ENCODE assay signal across 16 cellular contexts in genomic region chr2:208415897-208416296, GRCh38. TPM values are rescaled to one million over a fixed set of nuclear protein-coding genes. Genes with fewer than 3 reads are reported as not detected.
DNase-seq lines count a peak whose midpoint lies in the region; ATAC-seq and TF ChIP-seq lines count a peak whose summit lies in the region.
"Had no signal": no experiment of that assay in that cellular context is flagged by ENCODE, and none has a peak within 500 bp of the region (broad histone marks: within the 10 kb centered on the region; RNA-seq: fewer than 3 reads in every experiment).

No MANE protein-coding gene starts in this region.

- intact Hi-C loops in left ventricle myocardium inferior (cut with micrococcal nuclease), result no loop called here

- peaks cover 9% of the 10 kb centered on the region for H3K9me3 ChIP-seq in left ventricle myocardium inferior (replicated peaks)
- H3K9me3 ChIP-seq: BLaER1, gastrocnemius medialis, SJSA1 had no signal

- H3K27ac ChIP-seq in left ventricle myocardium inferior (replicated peaks), result no peak overlapping the region
- H3K27ac ChIP-seq: BLaER1, gastrocnemius medialis, SJSA1 had no signal

- H3K4me1 ChIP-seq in left ventricle myocardium inferior, result no peaks in the 10 kb centered on the region
- H3K4me1 ChIP-seq: BLaER1, gastrocnemius medialis, SJSA1 had no signal

- no peak for DNase-seq in NCI-H146 treated with DMSO at 0.1 percent for 48 hours (lab: John Stamatoyannopoulos, UW; ENCODE audit: unreplicated experiment)
- no peak for DNase-seq in GOT3 (lab: John Stamatoyannopoulos, UW)
- no peak for DNase-seq in left ventricle myocardium inferior
- DNase-seq in DMS114 treated with DMSO at 0.1 percent for 48 hours (lab: John Stamatoyannopoulos, UW; ENCODE audit: unreplicated experiment), result no peak
- DNase-seq: activated naive CD4-positive, alpha-beta T cell treated with anti-CD3 and anti-CD28 coated beads, Interleukin-2, amount 50 U/mL, for 16 hours; gastrocnemius medialis; immature natural killer cell; mesendoderm; NCI-H2029 treated with DMSO at 0.1 percent for 48 hours had no signal

- ATAC-seq in GM18867 (IDR thresholded peaks at IDR 0.05; ENCODE audit: unreplicated experiment) (peak; percentile 82), GM21367 (IDR thresholded peaks at IDR 0.05; ENCODE audit: unreplicated experiment) (peak; percentile 64), HG02970 (IDR thresholded peaks at IDR 0.05; ENCODE audit: low FRiP score, unreplicated experiment) (peak; percentile 65), HG03565 (IDR thresholded peaks at IDR 0.05; ENCODE audit: unreplicated experiment) (peak; percentile 80)
- ATAC-seq: gastrocnemius medialis had no signal

- no peaks in the 10 kb centered on the region for H3K36me3 ChIP-seq in left ventricle myocardium inferior
- H3K36me3 ChIP-seq: BLaER1, gastrocnemius medialis, SJSA1 had no signal

- H3K27me3 ChIP-seq in left ventricle myocardium inferior (ENCODE audit: low read depth), result peaks cover 9% of the 10 kb centered on the region
- H3K27me3 ChIP-seq: BLaER1, gastrocnemius medialis, SJSA1 had no signal

- TF ChIP-seq CTCF in left ventricle myocardium inferior (IDR thresholded peaks at IDR 0.05; ENCODE audit: borderline replicate concordance), result no peak

- H3K4me3 ChIP-seq in left ventricle myocardium inferior, result no peak overlapping the region
- H3K4me3 ChIP-seq: BLaER1, gastrocnemius medialis, SJSA1 had no signal

RNA-seq across cellular contexts. Expression of gene PTH2R, which starts 9.3 kb away (rescaled TPM):
- total RNA-seq in left ventricle myocardium inferior, result not detected
- total RNA-seq: Daoy, gastrocnemius medialis, SJSA1 had no signal
